ENCODE assay signal across 1 cellular context in the genomic region with DNA sequence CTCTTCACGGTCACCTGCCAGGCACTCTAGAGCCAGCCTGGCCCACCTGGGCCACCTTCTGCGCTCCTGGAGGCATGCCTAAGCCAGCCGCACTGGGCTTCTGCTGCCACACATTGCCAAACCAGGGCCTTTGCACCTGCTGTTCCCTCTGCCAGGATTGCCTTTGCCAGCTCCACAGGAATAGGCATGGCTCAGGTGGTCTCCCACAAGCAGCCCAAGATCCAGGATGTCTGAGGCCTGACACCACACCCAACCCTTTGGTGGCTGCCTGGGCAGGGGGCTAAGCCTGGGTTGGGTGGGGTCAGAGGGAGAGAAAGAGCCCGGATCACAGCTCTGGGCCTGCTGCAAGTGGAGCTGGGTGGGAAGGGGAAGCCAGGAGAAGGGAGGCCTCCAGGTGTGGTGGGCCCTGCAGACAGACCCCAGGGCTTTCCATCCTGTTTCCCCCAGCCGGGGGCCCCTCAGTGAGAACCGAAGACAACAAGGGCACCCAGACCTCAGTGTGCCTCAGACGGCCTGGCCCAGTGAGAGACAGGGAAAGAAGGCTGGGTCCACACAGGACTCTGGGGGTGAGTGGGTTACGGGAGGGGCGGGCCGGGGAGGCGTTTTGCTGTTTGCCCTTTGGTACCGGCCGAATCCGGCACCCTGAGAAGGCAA.
TF ChIP-seq lines count a peak whose summit lies in the region.

No MANE protein-coding gene starts in this region.

TF ChIP-seq in H1, 55 proteins besides CTCF, POLR2A, EP300 and RAD21:
- TF ChIP-seq JUND (IDR thresholded peaks at IDR 0.05; ENCODE audit: low read length), result no peak
- no peak for TF ChIP-seq MAX (IDR thresholded peaks at IDR 0.05)
- no peak for TF ChIP-seq TAF1 (IDR thresholded peaks at IDR 0.05; ENCODE audit: low read depth, low read length)
- TF ChIP-seq, protein P1, sequence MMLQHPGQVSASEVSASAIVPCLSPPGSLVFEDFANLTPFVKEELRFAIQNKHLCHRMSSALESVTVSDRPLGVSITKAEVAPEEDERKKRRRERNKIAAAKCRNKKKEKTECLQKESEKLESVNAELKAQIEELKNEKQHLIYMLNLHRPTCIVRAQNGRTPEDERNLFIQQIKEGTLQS (IDR thresholded peaks at IDR 0.05; ENCODE audit: insufficient read depth, low read depth, low read length), result no peak
- TF ChIP-seq SP2 (IDR thresholded peaks at IDR 0.05; ENCODE audit: low read length), result no peak
- TF ChIP-seq, protein P2, sequence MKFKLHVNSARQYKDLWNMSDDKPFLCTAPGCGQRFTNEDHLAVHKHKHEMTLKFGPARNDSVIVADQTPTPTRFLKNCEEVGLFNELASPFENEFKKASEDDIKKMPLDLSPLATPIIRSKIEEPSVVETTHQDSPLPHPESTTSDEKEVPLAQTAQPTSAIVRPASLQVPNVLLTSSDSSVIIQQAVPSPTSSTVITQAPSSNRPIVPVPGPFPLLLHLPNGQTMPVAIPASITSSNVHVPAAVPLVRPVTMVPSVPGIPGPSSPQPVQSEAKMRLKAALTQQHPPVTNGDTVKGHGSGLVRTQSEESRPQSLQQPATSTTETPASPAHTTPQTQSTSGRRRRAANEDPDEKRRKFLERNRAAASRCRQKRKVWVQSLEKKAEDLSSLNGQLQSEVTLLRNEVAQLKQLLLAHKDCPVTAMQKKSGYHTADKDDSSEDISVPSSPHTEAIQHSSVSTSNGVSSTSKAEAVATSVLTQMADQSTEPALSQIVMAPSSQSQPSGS (IDR thresholded peaks at IDR 0.05; ENCODE audit: low read length), result no peak
- TF ChIP-seq SP4 (IDR thresholded peaks at IDR 0.05; ENCODE audit: low read length), result no peak
- no peak for TF ChIP-seq POLR2AphosphoS5 (IDR thresholded peaks at IDR 0.05; ENCODE audit: low read depth, low read length)
- TF ChIP-seq, protein P3, sequence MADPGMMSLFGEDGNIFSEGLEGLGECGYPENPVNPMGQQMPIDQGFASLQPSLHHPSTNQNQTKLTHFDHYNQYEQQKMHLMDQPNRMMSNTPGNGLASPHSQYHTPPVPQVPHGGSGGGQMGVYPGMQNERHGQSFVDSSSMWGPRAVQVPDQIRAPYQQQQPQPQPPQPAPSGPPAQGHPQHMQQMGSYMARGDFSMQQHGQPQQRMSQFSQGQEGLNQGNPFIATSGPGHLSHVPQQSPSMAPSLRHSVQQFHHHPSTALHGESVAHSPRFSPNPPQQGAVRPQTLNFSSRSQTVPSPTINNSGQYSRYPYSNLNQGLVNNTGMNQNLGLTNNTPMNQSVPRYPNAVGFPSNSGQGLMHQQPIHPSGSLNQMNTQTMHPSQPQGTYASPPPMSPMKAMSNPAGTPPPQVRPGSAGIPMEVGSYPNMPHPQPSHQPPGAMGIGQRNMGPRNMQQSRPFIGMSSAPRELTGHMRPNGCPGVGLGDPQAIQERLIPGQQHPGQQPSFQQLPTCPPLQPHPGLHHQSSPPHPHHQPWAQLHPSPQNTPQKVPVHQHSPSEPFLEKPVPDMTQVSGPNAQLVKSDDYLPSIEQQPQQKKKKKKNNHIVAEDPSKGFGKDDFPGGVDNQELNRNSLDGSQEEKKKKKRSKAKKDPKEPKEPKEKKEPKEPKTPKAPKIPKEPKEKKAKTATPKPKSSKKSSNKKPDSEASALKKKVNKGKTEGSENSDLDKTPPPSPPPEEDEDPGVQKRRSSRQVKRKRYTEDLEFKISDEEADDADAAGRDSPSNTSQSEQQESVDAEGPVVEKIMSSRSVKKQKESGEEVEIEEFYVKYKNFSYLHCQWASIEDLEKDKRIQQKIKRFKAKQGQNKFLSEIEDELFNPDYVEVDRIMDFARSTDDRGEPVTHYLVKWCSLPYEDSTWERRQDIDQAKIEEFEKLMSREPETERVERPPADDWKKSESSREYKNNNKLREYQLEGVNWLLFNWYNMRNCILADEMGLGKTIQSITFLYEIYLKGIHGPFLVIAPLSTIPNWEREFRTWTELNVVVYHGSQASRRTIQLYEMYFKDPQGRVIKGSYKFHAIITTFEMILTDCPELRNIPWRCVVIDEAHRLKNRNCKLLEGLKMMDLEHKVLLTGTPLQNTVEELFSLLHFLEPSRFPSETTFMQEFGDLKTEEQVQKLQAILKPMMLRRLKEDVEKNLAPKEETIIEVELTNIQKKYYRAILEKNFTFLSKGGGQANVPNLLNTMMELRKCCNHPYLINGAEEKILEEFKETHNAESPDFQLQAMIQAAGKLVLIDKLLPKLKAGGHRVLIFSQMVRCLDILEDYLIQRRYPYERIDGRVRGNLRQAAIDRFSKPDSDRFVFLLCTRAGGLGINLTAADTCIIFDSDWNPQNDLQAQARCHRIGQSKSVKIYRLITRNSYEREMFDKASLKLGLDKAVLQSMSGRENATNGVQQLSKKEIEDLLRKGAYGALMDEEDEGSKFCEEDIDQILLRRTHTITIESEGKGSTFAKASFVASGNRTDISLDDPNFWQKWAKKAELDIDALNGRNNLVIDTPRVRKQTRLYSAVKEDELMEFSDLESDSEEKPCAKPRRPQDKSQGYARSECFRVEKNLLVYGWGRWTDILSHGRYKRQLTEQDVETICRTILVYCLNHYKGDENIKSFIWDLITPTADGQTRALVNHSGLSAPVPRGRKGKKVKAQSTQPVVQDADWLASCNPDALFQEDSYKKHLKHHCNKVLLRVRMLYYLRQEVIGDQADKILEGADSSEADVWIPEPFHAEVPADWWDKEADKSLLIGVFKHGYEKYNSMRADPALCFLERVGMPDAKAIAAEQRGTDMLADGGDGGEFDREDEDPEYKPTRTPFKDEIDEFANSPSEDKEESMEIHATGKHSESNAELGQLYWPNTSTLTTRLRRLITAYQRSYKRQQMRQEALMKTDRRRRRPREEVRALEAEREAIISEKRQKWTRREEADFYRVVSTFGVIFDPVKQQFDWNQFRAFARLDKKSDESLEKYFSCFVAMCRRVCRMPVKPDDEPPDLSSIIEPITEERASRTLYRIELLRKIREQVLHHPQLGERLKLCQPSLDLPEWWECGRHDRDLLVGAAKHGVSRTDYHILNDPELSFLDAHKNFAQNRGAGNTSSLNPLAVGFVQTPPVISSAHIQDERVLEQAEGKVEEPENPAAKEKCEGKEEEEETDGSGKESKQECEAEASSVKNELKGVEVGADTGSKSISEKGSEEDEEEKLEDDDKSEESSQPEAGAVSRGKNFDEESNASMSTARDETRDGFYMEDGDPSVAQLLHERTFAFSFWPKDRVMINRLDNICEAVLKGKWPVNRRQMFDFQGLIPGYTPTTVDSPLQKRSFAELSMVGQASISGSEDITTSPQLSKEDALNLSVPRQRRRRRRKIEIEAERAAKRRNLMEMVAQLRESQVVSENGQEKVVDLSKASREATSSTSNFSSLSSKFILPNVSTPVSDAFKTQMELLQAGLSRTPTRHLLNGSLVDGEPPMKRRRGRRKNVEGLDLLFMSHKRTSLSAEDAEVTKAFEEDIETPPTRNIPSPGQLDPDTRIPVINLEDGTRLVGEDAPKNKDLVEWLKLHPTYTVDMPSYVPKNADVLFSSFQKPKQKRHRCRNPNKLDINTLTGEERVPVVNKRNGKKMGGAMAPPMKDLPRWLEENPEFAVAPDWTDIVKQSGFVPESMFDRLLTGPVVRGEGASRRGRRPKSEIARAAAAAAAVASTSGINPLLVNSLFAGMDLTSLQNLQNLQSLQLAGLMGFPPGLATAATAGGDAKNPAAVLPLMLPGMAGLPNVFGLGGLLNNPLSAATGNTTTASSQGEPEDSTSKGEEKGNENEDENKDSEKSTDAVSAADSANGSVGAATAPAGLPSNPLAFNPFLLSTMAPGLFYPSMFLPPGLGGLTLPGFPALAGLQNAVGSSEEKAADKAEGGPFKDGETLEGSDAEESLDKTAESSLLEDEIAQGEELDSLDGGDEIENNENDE (IDR thresholded peaks at IDR 0.05; ENCODE audit: insufficient replicate concordance, low read length), result no peak
- TF ChIP-seq NANOG (IDR thresholded peaks at IDR 0.05; ENCODE audit: insufficient read depth, low read depth, low read length, poor library complexity, severe bottlenecking), result no peak
